8 cellular contexts compared by ENCODE assay signal in genomic region chr3:27533718-27534578, GRCh38. TPM values are rescaled to one million over a fixed set of nuclear protein-coding genes. Genes with fewer than 3 reads are reported as not detected.
DNase-seq lines count a peak whose midpoint lies in the region; ATAC-seq and TF ChIP-seq lines count a peak whose summit lies in the region.

No MANE protein-coding gene starts in this region.

- H3K36me3 Mint-ChIP-seq in activated T-cell treated with anti-CD3 and anti-CD28 coated beads, Interleukin-2, amount 50 U/mL, for 24 hours (ENCODE audit: low read depth), result no peaks in the 10 kb centered on the region
- H3K36me3 Mint-ChIP-seq in neural progenitor cell, result no peaks in the 10 kb centered on the region

- no peaks in the 10 kb centered on the region for H4K20me1 ChIP-seq in neural progenitor cell (ENCODE audit: low read depth)

- H3K4me1 Mint-ChIP-seq in activated T-cell treated with anti-CD3 and anti-CD28 coated beads, Interleukin-2, amount 50 U/mL, for 24 hours (ENCODE audit: low read depth), result peaks cover 20% of the 10 kb centered on the region
- peaks cover 19% of the 10 kb centered on the region for H3K4me1 Mint-ChIP-seq in neural progenitor cell

- no peaks in the 10 kb centered on the region for H3K27me3 ChIP-seq in neural progenitor cell

- H3K9me3 Mint-ChIP-seq in activated T-cell treated with anti-CD3 and anti-CD28 coated beads, Interleukin-2, amount 50 U/mL, for 24 hours, result no peaks in the 10 kb centered on the region
- no peaks in the 10 kb centered on the region for H3K9me3 Mint-ChIP-seq in neural progenitor cell

- no peaks in the 10 kb centered on the region for H3K9me3 ChIP-seq in neural progenitor cell (ENCODE audit: low read depth)

- H3K27ac ChIP-seq in neural progenitor cell, result no peak overlapping the region

- H3K4me3 Mint-ChIP-seq in activated T-cell treated with anti-CD3 and anti-CD28 coated beads, Interleukin-2, amount 50 U/mL, for 24 hours, result peak overlapping the region; percentile 19
- peak overlapping the region; percentile 34 for H3K4me3 Mint-ChIP-seq in neural progenitor cell

- H3K36me3 ChIP-seq in neural progenitor cell, result no peaks in the 10 kb centered on the region

- ATAC-seq in GM21447 (IDR thresholded peaks at IDR 0.05; ENCODE audit: unreplicated experiment), result peak; percentile 84
- no peak for ATAC-seq in GM21367 (IDR thresholded peaks at IDR 0.05; ENCODE audit: unreplicated experiment)

- peaks cover 20% of the 10 kb centered on the region for H3K4me1 ChIP-seq in neural progenitor cell

- peak; percentile 62 for TF ChIP-seq CTCF in fibroblast of pulmonary artery (IDR thresholded peaks at IDR 0.05; ENCODE audit: low read length, missing control alignments)
- no peak for TF ChIP-seq CTCF in neural progenitor cell (IDR thresholded peaks at IDR 0.05)

- H3K4me3 ChIP-seq in fibroblast of pulmonary artery (replicated peaks; ENCODE audit: low read depth, low read length), result no peak overlapping the region
- H3K4me3 ChIP-seq in neural progenitor cell, result no peak overlapping the region

- no peak overlapping the region for H3K9ac ChIP-seq in neural progenitor cell

- DNase-seq in COLO829 (ENCODE audit: low spot score) (peak; percentile 88), M059J (ENCODE audit: low read depth) (peak; percentile 98), fibroblast of pulmonary artery (ENCODE audit: low read depth) (peak; percentile 96), neural progenitor cell (ENCODE audit: low spot score) (peak; percentile 53), NCI-H2196 treated with DMSO at 0.1 percent for 48 hours (lab: John Stamatoyannopoulos, UW; ENCODE audit: unreplicated experiment) (no peak)
- DNase-seq in activated T-cell treated with anti-CD3 and anti-CD28 coated beads, Interleukin-2, amount 50 U/mL, for 24 hours, result peak; percentile 38

- no peaks in the 10 kb centered on the region for H3K79me2 ChIP-seq in neural progenitor cell (ENCODE audit: low read depth)

- H3K4me2 ChIP-seq in neural progenitor cell, result peak overlapping the region; percentile 69

- H3K27me3 Mint-ChIP-seq in activated T-cell treated with anti-CD3 and anti-CD28 coated beads, Interleukin-2, amount 50 U/mL, for 24 hours, result no peaks in the 10 kb centered on the region
- H3K27me3 Mint-ChIP-seq in neural progenitor cell (ENCODE audit: insufficient read depth, low read depth), result peaks cover 4% of the 10 kb centered on the region

- peaks cover 24% of the 10 kb centered on the region for H3F3A ChIP-seq in neural progenitor cell (ENCODE audit: low read depth)

- peak overlapping the region; percentile 89 for H3K27ac Mint-ChIP-seq in activated T-cell treated with anti-CD3 and anti-CD28 coated beads, Interleukin-2, amount 50 U/mL, for 24 hours
- no peak overlapping the region for H3K27ac Mint-ChIP-seq in neural progenitor cell

- H2AFZ ChIP-seq in neural progenitor cell (replicated peaks), result no peak overlapping the region

RNA-seq across cellular contexts. Expression of gene SLC4A7, which starts 49.8 kb away (rescaled TPM):
- 31.4 and 50.1 TPM in 2 replicates for total RNA-seq in M059J (2014; rRNA removed; shearing (Covaris generic))
- 82.1 and 114 TPM in 2 replicates for total RNA-seq in neural progenitor cell (ENCODE audit: low replicate concordance)
